ENCODE assay signal across 10 cellular contexts in the genomic region with DNA sequence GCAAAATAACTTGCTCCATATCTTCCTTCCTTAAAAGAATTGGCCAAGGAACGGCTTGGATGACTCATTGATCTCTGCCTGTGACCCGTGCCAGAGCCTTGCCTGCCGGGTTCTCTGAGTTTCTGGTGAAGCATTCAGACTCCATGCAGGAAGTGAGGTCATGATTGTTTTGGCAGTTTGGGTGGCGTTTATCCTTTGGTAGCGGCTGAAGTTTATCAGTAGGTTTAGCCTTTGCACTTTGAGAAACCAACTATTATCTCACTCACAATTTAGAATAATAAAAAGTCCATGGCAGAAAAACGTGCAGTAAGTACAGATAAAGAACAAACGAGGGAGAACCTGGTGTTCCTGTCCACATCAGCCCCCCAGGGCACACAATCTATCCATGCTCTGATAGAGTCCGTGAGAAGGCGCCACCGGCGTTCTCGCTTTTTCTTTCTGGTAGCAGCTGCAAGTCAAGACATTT. TPM values are rescaled to one million over a fixed set of nuclear protein-coding genes. Genes with fewer than 3 reads are reported as not detected.
DNase-seq lines count a peak whose midpoint lies in the region; ATAC-seq and TF ChIP-seq lines count a peak whose summit lies in the region.
"Had no signal": no experiment of that assay in that cellular context is flagged by ENCODE, and none has a peak within 500 bp of the region (broad histone marks: within the 10 kb centered on the region; RNA-seq: fewer than 3 reads in every experiment).

No MANE protein-coding gene starts in this region.

- H3K27me3 ChIP-seq in RWPE2 (ENCODE audit: insufficient read depth, poor library complexity, severe bottlenecking) (no peaks in the 10 kb centered on the region), ovary (no peaks in the 10 kb centered on the region)

- TF ChIP-seq EP300 in ovary (IDR thresholded peaks at IDR 0.05): no peak

- in situ Hi-C loops in Caki2 (cut with HindIII; ENCODE audit: low pct_unique_long_range_greater_than_20kb, low sequenced_read_pairs): no loop called here

- TF ChIP-seq CTCF in RWPE2 (IDR thresholded peaks at IDR 0.05; ENCODE audit: poor library complexity, severe bottlenecking): no peak
- no peak for TF ChIP-seq CTCF in foreskin fibroblast (IDR thresholded peaks at IDR 0.05; ENCODE audit: low read depth, low read length)
- no peak for TF ChIP-seq CTCF in ovary (IDR thresholded peaks at IDR 0.05)

- DNase-seq in Caki2 (ENCODE audit: low read depth): peak; percentile 64
- peak; percentile 81 for DNase-seq in RWPE2 (ENCODE audit: low spot score)
- peak; percentile 62 to 77 for DNase-seq in foreskin fibroblast
- peak; percentile 67 to 84 (median 80) for DNase-seq in ovary
- DNase-seq in SW 1271 (lab: John Stamatoyannopoulos, UW): no peak
- no peak for DNase-seq in putamen (ENCODE audit: low spot score)
- DNase-seq in central memory CD4-positive, alpha-beta T cell: no peak
- no peak for DNase-seq in NCI-H2227 (lab: John Stamatoyannopoulos, UW; ENCODE audit: unreplicated experiment)
- DNase-seq: NCI-H1092 had no signal

- H3K27ac ChIP-seq in RWPE2 (ENCODE audit: poor library complexity, severe bottlenecking): peak overlapping the region; percentile 9
- no peak overlapping the region for H3K27ac ChIP-seq in ovary

- H3K9me3 ChIP-seq in RWPE2 (ENCODE audit: severe bottlenecking) (no peaks in the 10 kb centered on the region), ovary (no peaks in the 10 kb centered on the region)

- WGBS in ovary, 3 donors: 12 to 18% (median 16%) methylated on average over 12 of the region's 12 CpGs

- H3K4me1 ChIP-seq in RWPE2 (ENCODE audit: insufficient read depth, poor library complexity, severe bottlenecking) (peaks cover 25% of the 10 kb centered on the region), ovary (ENCODE audit: insufficient read depth) (peaks cover 1% of the 10 kb centered on the region)

- intact Hi-C loops in ovary (cut with DNase I): loop anchor here in 1 of 4 donors (10.0 kb wide), 1 partner anchor 78 kb away; no protein-coding TSS in a partner anchor

- H3K36me3 ChIP-seq in RWPE2 (ENCODE audit: low read depth) (no peaks in the 10 kb centered on the region), ovary (no peaks in the 10 kb centered on the region)

- no peak for TF ChIP-seq POLR2A in ovary (IDR thresholded peaks at IDR 0.05)

- ATAC-seq in RWPE2 (ENCODE audit: low read depth): peak; percentile 84

- H3K4me3 ChIP-seq in RWPE2 (ENCODE audit: severe bottlenecking) (no peak overlapping the region), foreskin fibroblast (ENCODE audit: low read depth in 1 of 2, low read length in 2 of 2) (no peak overlapping the region), ovary (no peak overlapping the region)

RNA-seq across cellular contexts. Expression of a gene that starts 15.0 kb away (rescaled TPM):
- total RNA-seq in Caki2 (2014; rRNA removed; shearing (Covaris generic); ENCODE audit: low replicate concordance): not detected in 2 replicates
- not detected for total RNA-seq in ovary
- polyA plus RNA-seq in ovary: not detected
- total RNA-seq: T-helper 2 cell treated with Interferon-gamma antibody and Interleukin-4, amounts not matched to agents 100 ng/mL and 5 ng/mL, for 36 hours had no signal

Comparison
In these comparisons a context has a peak if more than half of its experiments do, and no peak if none do; other contexts are left out.
1. DNase-seq: peak in Caki2 (single experiment), RWPE2 (single experiment), foreskin fibroblast (2 of 2) and ovary (5 of 5); none in SW 1271 (0 of 2), putamen (single experiment), central memory CD4-positive, alpha-beta T cell (single experiment) and NCI-H2227 (single experiment).